In the genomic region with DNA sequence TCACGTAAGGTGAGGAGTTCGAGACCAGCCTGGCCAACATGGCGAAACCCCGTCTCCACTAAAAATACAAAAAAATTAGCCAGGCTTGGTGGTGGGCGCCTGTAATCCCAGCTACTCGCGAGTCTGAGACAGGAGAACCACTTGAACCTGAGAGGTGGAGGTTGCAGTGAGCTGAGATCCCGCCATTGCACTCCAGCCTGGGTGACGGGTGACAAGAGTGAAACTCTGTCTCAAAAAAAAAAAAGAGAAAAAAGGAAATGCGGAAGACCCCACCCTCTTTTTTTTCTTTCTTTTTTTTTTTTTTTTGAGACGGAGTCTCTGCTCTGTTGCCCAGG, we compare ENCODE assay signal across 8 cellular contexts.
A peak's percentile ranks its signal among the peaks of the same experiment; 100 is the strongest.
DNase-seq lines count a peak whose midpoint lies in the region; ATAC-seq and TF ChIP-seq lines count a peak whose summit lies in the region.
"Not testable (repeated sequence)": the region's sequence is repeated elsewhere in the genome, so short reads cannot be mapped to it uniquely, and the experiment has no call there.

No MANE protein-coding gene starts in this region.

- POLR2A ChIA-PET in HEK293T (lab: Yijun Ruan, JAX), result interaction anchor here (2.0 to 2.6 kb wide), 2 partner anchors 10 to 13 kb away, joined by 6 to 37 read pairs; a partner anchor contains a TSS

- peak overlapping the region; percentile 91 for H3K27ac Mint-ChIP-seq in activated naive CD4-positive, alpha-beta T cell treated with anti-CD3 and anti-CD28 coated beads, Interleukin-2, amount 10 ng/mL, durations not matched to agents 7 days and 5 days
- H3K27ac Mint-ChIP-seq in nephron progenitor cell; stimulated activated naive B cell treated with anti-CD40 and anti-IgM and Interleukin-4, amounts not matched to agents 10 μg/mL and 1 μg/mL and 100 μg/mL, for 72 hours: not testable (repeated sequence)

- H3K27me3 ChIP-seq in ACC112 (ENCODE audit: insufficient read depth, low read length); RWPE2 (ENCODE audit: insufficient read depth, poor library complexity, severe bottlenecking); duodenal mucosa (ENCODE audit: control insufficient read depth in 1 of 2, insufficient read depth in 2 of 2, low read length in 2 of 2): not testable (repeated sequence)
- H3K27me3 ChIP-seq in iPS-18a (ENCODE audit: control insufficient read depth, insufficient read depth, low read length), result peaks cover 21% of the 10 kb centered on the region

- H3K27me3 Mint-ChIP-seq in activated naive CD4-positive, alpha-beta T cell treated with anti-CD3 and anti-CD28 coated beads, Interleukin-2, amount 10 ng/mL, durations not matched to agents 7 days and 5 days; stimulated activated naive B cell treated with anti-CD40 and anti-IgM and Interleukin-4, amounts not matched to agents 10 μg/mL and 1 μg/mL and 100 μg/mL, for 72 hours: not testable (repeated sequence)
- H3K27me3 Mint-ChIP-seq in nephron progenitor cell (ENCODE audit: low read depth, poor library complexity), result peaks cover 35% of the 10 kb centered on the region

- H3K9me3 ChIP-seq in RWPE2 (ENCODE audit: severe bottlenecking); duodenal mucosa (ENCODE audit: control insufficient read depth in 1 of 2, low read length in 2 of 2); iPS-18a (ENCODE audit: control insufficient read depth, low read depth, low read length): not testable (repeated sequence)

- not testable (repeated sequence) for H3K9me3 Mint-ChIP-seq in activated naive CD4-positive, alpha-beta T cell treated with anti-CD3 and anti-CD28 coated beads, Interleukin-2, amount 10 ng/mL, durations not matched to agents 7 days and 5 days; nephron progenitor cell; stimulated activated naive B cell treated with anti-CD40 and anti-IgM and Interleukin-4, amounts not matched to agents 10 μg/mL and 1 μg/mL and 100 μg/mL, for 72 hours

- peak overlapping the region in 1 of 2 donors; percentile 57 for H3K9ac ChIP-seq in duodenal mucosa (ENCODE audit: low read depth in 1 of 2, low read length in 2 of 2)
- not testable (repeated sequence) for H3K9ac ChIP-seq in iPS-18a (ENCODE audit: low read length)

- H3K4me3 ChIP-seq in ACC112 (ENCODE audit: low read depth, low read length), result peak overlapping the region; percentile 100
- peak overlapping the region; percentile 70 for H3K4me3 ChIP-seq in RWPE2 (ENCODE audit: severe bottlenecking)
- peak overlapping the region; percentile 72 to 79 for H3K4me3 ChIP-seq in duodenal mucosa (ENCODE audit: low read depth in 1 of 2, low read length in 2 of 2)
- H3K4me3 ChIP-seq in iPS-18a (ENCODE audit: low read length), result peak overlapping the region; percentile 79

- H3K36me3 Mint-ChIP-seq in activated naive CD4-positive, alpha-beta T cell treated with anti-CD3 and anti-CD28 coated beads, Interleukin-2, amount 10 ng/mL, durations not matched to agents 7 days and 5 days, result peaks cover 14% of the 10 kb centered on the region
- peaks cover 18% of the 10 kb centered on the region for H3K36me3 Mint-ChIP-seq in nephron progenitor cell (ENCODE audit: low read depth)
- H3K36me3 Mint-ChIP-seq in stimulated activated naive B cell treated with anti-CD40 and anti-IgM and Interleukin-4, amounts not matched to agents 10 μg/mL and 1 μg/mL and 100 μg/mL, for 72 hours, result not testable (repeated sequence)

- not testable (repeated sequence) for DNase-seq in HEK293T (ENCODE audit: extremely low spot score); RWPE2 (ENCODE audit: low spot score); activated naive CD4-positive, alpha-beta T cell treated with anti-CD3 and anti-CD28 coated beads, Interleukin-2, amount 10 ng/mL, durations not matched to agents 7 days and 5 days; nephron progenitor cell; stimulated activated naive B cell treated with anti-CD40 and anti-IgM and Interleukin-4, amounts not matched to agents 10 μg/mL and 1 μg/mL and 100 μg/mL, for 72 hours

- not testable (repeated sequence) for TF ChIP-seq CTCF in RWPE2 (IDR thresholded peaks at IDR 0.05; ENCODE audit: poor library complexity, severe bottlenecking); nephron progenitor cell (IDR thresholded peaks at IDR 0.05)

- H3K4me1 Mint-ChIP-seq in activated naive CD4-positive, alpha-beta T cell treated with anti-CD3 and anti-CD28 coated beads, Interleukin-2, amount 10 ng/mL, durations not matched to agents 7 days and 5 days, result peaks cover 59% of the 10 kb centered on the region
- peaks cover 11% of the 10 kb centered on the region for H3K4me1 Mint-ChIP-seq in nephron progenitor cell
- peaks cover 19 to 33% of the 10 kb centered on the region in 2 donors for H3K4me1 Mint-ChIP-seq in stimulated activated naive B cell treated with anti-CD40 and anti-IgM and Interleukin-4, amounts not matched to agents 10 μg/mL and 1 μg/mL and 100 μg/mL, for 72 hours

- not testable (repeated sequence) for H2AFZ ChIP-seq in ACC112 (ENCODE audit: low read length, unreplicated experiment)

- peak overlapping the region; percentile 89 for H3K4me3 Mint-ChIP-seq in activated naive CD4-positive, alpha-beta T cell treated with anti-CD3 and anti-CD28 coated beads, Interleukin-2, amount 10 ng/mL, durations not matched to agents 7 days and 5 days
- peak overlapping the region; percentile 86 for H3K4me3 Mint-ChIP-seq in nephron progenitor cell
- H3K4me3 Mint-ChIP-seq in stimulated activated naive B cell treated with anti-CD40 and anti-IgM and Interleukin-4, amounts not matched to agents 10 μg/mL and 1 μg/mL and 100 μg/mL, for 72 hours, result peak overlapping the region; percentile 92 to 96

- not testable (repeated sequence) for H3K36me3 ChIP-seq in ACC112 (ENCODE audit: insufficient read depth, low read length); RWPE2 (ENCODE audit: low read depth); duodenal mucosa (ENCODE audit: control insufficient read depth in 1 of 2, insufficient read depth in 2 of 2, low read length in 2 of 2); iPS-18a (ENCODE audit: control insufficient read depth, low read depth, low read length)

- not testable (repeated sequence) for ATAC-seq in RWPE2 (ENCODE audit: low read depth); stimulated activated naive B cell treated with anti-CD40 and anti-IgM and Interleukin-4, amounts not matched to agents 10 μg/mL and 1 μg/mL and 100 μg/mL, for 72 hours (replicated peaks)

- H3K4me1 ChIP-seq in ACC112 (ENCODE audit: control insufficient read depth, insufficient read depth, low read length, unreplicated experiment); RWPE2 (ENCODE audit: insufficient read depth, poor library complexity, severe bottlenecking); duodenal mucosa (ENCODE audit: control insufficient read depth in 1 of 2, insufficient read depth in 2 of 2, low read length in 2 of 2); iPS-18a (ENCODE audit: control insufficient read depth, low read depth, low read length): not testable (repeated sequence)

- not testable (repeated sequence) for H3K27ac ChIP-seq in ACC112 (ENCODE audit: low read depth, low read length); RWPE2 (ENCODE audit: poor library complexity, severe bottlenecking); duodenal mucosa (ENCODE audit: low read depth, low read length); iPS-18a (ENCODE audit: low read length)

- CTCF ChIA-PET in HEK293T (lab: Yijun Ruan, JAX), result interaction anchor here (1.1 kb wide), 1 partner anchor 10 kb away, joined by 4 read pairs; no protein-coding TSS in a partner anchor
- CTCF ChIA-PET in activated naive CD4-positive, alpha-beta T cell treated with anti-CD3 and anti-CD28 coated beads, Interleukin-2, amount 10 ng/mL, durations not matched to agents 7 days and 5 days (lab: Charles Lee), result interaction anchor here (2.6 kb wide), 1 partner anchor 12 kb away, joined by 6 read pairs; a partner anchor contains a TSS

- H3K79me2 ChIP-seq in ACC112 (ENCODE audit: control insufficient read depth, insufficient read depth, low read length, unreplicated experiment), result peaks cover 27% of the 10 kb centered on the region

TF ChIP-seq in HEK293T, 16 proteins besides CTCF, POLR2A, EP300 and RAD21:
- TF ChIP-seq ZNF384 (IDR thresholded peaks at IDR 0.05), result peak; percentile 61
